In genomic region chr5:3191585-3191984, GRCh38 we compare ENCODE assay signal across 24 cellular contexts.
"Had no signal": no experiment of that assay in that cellular context is flagged by ENCODE, and none has a peak within 500 bp of the region (broad histone marks: within the 10 kb centered on the region; RNA-seq: fewer than 3 reads in every experiment).

No MANE protein-coding gene starts in this region.

- ATAC-seq: left cardiac atrium; left colon; left lobe of liver; left lung; left ventricle myocardium superior; lower lobe of right lung; mucosa of descending colon; naive thymus-derived CD4-positive, alpha-beta T cell had no signal

- DNase-seq: hippocampal formation; hypothalamus; immature natural killer cell; islet precursor cell; kidney; kidney glomerular epithelial cell; left cardiac atrium; left colon; left ventricle myocardium inferior; left ventricle myocardium superior; lower lobe of right lung; mammary epithelial cell; mesenchymal stem cell; mesendoderm; midbrain; mucosa of descending colon; naive B cell; naive thymus-derived CD4-positive, alpha-beta T cell had no signal

- H2AFZ ChIP-seq: hepatocyte had no signal

- H3K36me3 ChIP-seq: left lung, left ventricle myocardium inferior, lower lobe of right lung had no signal

- H3K4me1 Mint-ChIP-seq: immature natural killer cell; memory B cell; naive B cell; naive thymus-derived CD4-positive, alpha-beta T cell had no signal

- H3K4me3 ChIP-seq: hepatocyte, left lung, left ventricle myocardium inferior, lower lobe of right lung, lung, mucosa of descending colon had no signal

- H3K4me1 ChIP-seq: left lung, left ventricle myocardium inferior, lower lobe of right lung had no signal

- H3K79me2 ChIP-seq: hepatocyte had no signal

- H3K4me3 Mint-ChIP-seq: immature natural killer cell; memory B cell; mesothelial cell of epicardium; naive B cell; naive thymus-derived CD4-positive, alpha-beta T cell had no signal

- H3K36me3 Mint-ChIP-seq: immature natural killer cell; memory B cell; mesothelial cell of epicardium; naive B cell; naive thymus-derived CD4-positive, alpha-beta T cell had no signal

- H3K27ac Mint-ChIP-seq: immature natural killer cell; memory B cell; mesothelial cell of epicardium; naive B cell; naive thymus-derived CD4-positive, alpha-beta T cell had no signal

- H3K9me3 Mint-ChIP-seq: memory B cell, mesothelial cell of epicardium had no signal

- H3K27ac ChIP-seq: hepatocyte, left lung, left ventricle myocardium inferior, lower lobe of right lung had no signal

- H3K27me3 Mint-ChIP-seq: memory B cell had no signal

- H3K4me2 ChIP-seq: hepatocyte had no signal

- H3K9me3 ChIP-seq: left lung, left ventricle myocardium inferior, lower lobe of right lung, mucosa of descending colon had no signal
